21 cellular contexts compared by ENCODE assay signal in genomic region chr2:44071454-44072046, GRCh38.
"Had no signal": no experiment of that assay in that cellular context is flagged by ENCODE, and none has a peak within 500 bp of the region (broad histone marks: within the 10 kb centered on the region; RNA-seq: fewer than 3 reads in every experiment).

No MANE protein-coding gene starts in this region.

- H3K36me3 Mint-ChIP-seq: stimulated activated naive B cell treated with anti-CD40 and anti-IgM and Interleukin-4, amounts not matched to agents 10 μg/mL and 1 μg/mL and 100 μg/mL, for 72 hours had no signal

- H3K4me1 ChIP-seq: spleen, stomach, transverse colon had no signal

- ATAC-seq: mucosa of descending colon; naive thymus-derived CD8-positive, alpha-beta T cell; sciatic nerve; stimulated activated naive B cell treated with anti-CD40 and anti-IgM and Interleukin-4, amounts not matched to agents 10 μg/mL and 1 μg/mL and 100 μg/mL, for 72 hours had no signal

- DNase-seq: cortex of kidney; dorsolateral prefrontal cortex; effector CD8-positive, alpha-beta T cell; foreskin melanocyte; head of caudate nucleus; hippocampal formation; mammary epithelial cell; mucosa of descending colon; naive thymus-derived CD8-positive, alpha-beta T cell; posterior cingulate gyrus; spleen; stimulated activated CD4-positive, alpha-beta T cell treated with anti-CD3 and anti-CD28 coated beads, Interleukin-15, amount 100 ng/mL, for 24 hours; stimulated activated CD4-positive, alpha-beta T cell treated with anti-CD3 and anti-CD28 coated beads, Interleukin-1b, Interleukin-23, amount 100 ng/mL, for 48 hours; stimulated activated CD4-positive, alpha-beta T cell treated with anti-CD3 and anti-CD28 coated beads, Interleukin-4, amount 100 ng/mL, for 24 hours; stimulated activated naive B cell treated with anti-CD40 and anti-IgM and Interleukin-4, amounts not matched to agents 10 μg/mL and 1 μg/mL and 100 μg/mL, for 72 hours; stomach; substantia nigra; transverse colon had no signal

- H3K27ac Mint-ChIP-seq: naive thymus-derived CD8-positive, alpha-beta T cell; stimulated activated naive B cell treated with anti-CD40 and anti-IgM and Interleukin-4, amounts not matched to agents 10 μg/mL and 1 μg/mL and 100 μg/mL, for 72 hours had no signal

- H3K27ac ChIP-seq: neutrophil, spleen, stomach, thoracic aorta, transverse colon had no signal

- H3K4me1 Mint-ChIP-seq: naive thymus-derived CD8-positive, alpha-beta T cell; stimulated activated naive B cell treated with anti-CD40 and anti-IgM and Interleukin-4, amounts not matched to agents 10 μg/mL and 1 μg/mL and 100 μg/mL, for 72 hours had no signal

- H3K36me3 ChIP-seq: neutrophil, spleen, stomach, thoracic aorta, transverse colon had no signal

- H3K4me3 ChIP-seq: dorsolateral prefrontal cortex, mucosa of descending colon, spleen, stomach, thoracic aorta, transverse colon had no signal

- H3K27me3 ChIP-seq: dorsolateral prefrontal cortex, neutrophil, stomach, transverse colon had no signal

- H3K4me3 Mint-ChIP-seq: naive thymus-derived CD8-positive, alpha-beta T cell; stimulated activated naive B cell treated with anti-CD40 and anti-IgM and Interleukin-4, amounts not matched to agents 10 μg/mL and 1 μg/mL and 100 μg/mL, for 72 hours had no signal

- H3K9me3 ChIP-seq: neutrophil, stomach, thoracic aorta, transverse colon had no signal
